Comparison of ENCODE assay signal across 12 cellular contexts in the genomic region with DNA sequence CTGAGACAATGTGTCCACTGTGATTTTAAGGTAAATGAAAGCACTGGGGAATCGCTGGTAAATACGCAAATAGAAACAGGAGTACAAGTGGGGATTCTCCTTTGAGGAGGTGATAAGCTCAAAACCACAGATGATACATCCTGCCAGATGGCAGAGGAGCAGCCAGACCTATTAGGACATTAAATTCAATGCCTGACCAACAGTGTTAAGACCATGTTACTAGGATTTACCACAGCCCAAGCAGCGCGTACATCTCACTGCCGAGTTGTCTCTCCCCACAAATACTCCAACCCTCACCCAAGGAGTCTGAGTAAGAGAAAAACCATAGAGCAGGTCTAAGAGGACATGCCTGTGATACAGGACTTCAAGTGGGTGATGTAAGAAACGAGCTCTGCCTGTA.
DNase-seq lines count a peak whose midpoint lies in the region; ATAC-seq, FAIRE-seq and TF ChIP-seq lines count a peak whose summit lies in the region.
"Had no signal": no experiment of that assay in that cellular context is flagged by ENCODE, and none has a peak within 500 bp of the region (broad histone marks: within the 10 kb centered on the region; RNA-seq: fewer than 3 reads in every experiment).

No MANE protein-coding gene starts in this region.

- TF ChIP-seq CTCF in right atrium auricular region (IDR thresholded peaks at IDR 0.05) (no peak), tibial nerve (IDR thresholded peaks at IDR 0.05) (no peak)

- H3K9me3 ChIP-seq in right atrium auricular region (no peaks in the 10 kb centered on the region), tibial nerve (no peaks in the 10 kb centered on the region)
- H3K9me3 ChIP-seq: body of pancreas had no signal

- TF ChIP-seq EP300 in tibial nerve (IDR thresholded peaks at IDR 0.05) = peak in 1 of 2 donors; percentile 23

- DNase-seq in right atrium auricular region (ENCODE audit: low spot score) = no peak
- no peak for DNase-seq in left ventricle myocardium superior
- peak; percentile 59 for DNase-seq in NCI-H2196 (lab: John Stamatoyannopoulos, UW; ENCODE audit: unreplicated experiment)
- DNase-seq in amniotic epithelial cell (ENCODE audit: low read depth) = peak; percentile 95
- DNase-seq in tibial nerve (ENCODE audit: low spot score in 2 of 2) = no peak
- no peak for DNase-seq in stimulated activated CD4-positive, alpha-beta T cell treated with anti-CD3 and anti-CD28 coated beads, Interleukin-1b, Interleukin-23, amount 100 ng/mL, for 48 hours
- DNase-seq in GM19239 (ENCODE audit: insufficient read length, low spot score) = no peak
- DNase-seq: body of pancreas; effector memory CD4-positive, alpha-beta T cell; PC-9; T-helper 17 cell had no signal

- H3K4me1 ChIP-seq in right atrium auricular region (peaks cover 0 to 32% of the 10 kb centered on the region in 2 donors), tibial nerve (peaks cover 3 to 48% (median 33%) of the 10 kb centered on the region in 4 donors)

- intact Hi-C loops in left ventricle myocardium superior (cut with micrococcal nuclease) = loop anchor here (2.0 to 5.0 kb wide), 2 partner anchors 59 to 155 kb away; a partner anchor contains a TSS

- H3K36me3 ChIP-seq in right atrium auricular region = peaks cover 85% of the 10 kb centered on the region
- peaks cover 0 to 84% (median 22%) of the 10 kb centered on the region in 3 donors for H3K36me3 ChIP-seq in tibial nerve

- peak overlapping the region; percentile 37 to 41 for H3K27ac ChIP-seq in right atrium auricular region
- peak overlapping the region; percentile 34 to 96 (median 58) for H3K27ac ChIP-seq in tibial nerve
- H3K27ac ChIP-seq: body of pancreas, PC-9 had no signal

- 83 to 85% methylated on average over 6 of the region's 6 CpGs for WGBS in tibial nerve, 2 donors

- TF ChIP-seq POLR2A in tibial nerve (IDR thresholded peaks at IDR 0.05) = no peak

- no peaks in the 10 kb centered on the region for H3K27me3 ChIP-seq in right atrium auricular region
- H3K27me3 ChIP-seq in tibial nerve = no peaks in the 10 kb centered on the region
- H3K27me3 ChIP-seq: body of pancreas had no signal

- H3K4me3 ChIP-seq in right atrium auricular region = no peak overlapping the region
- no peak overlapping the region for H3K4me3 ChIP-seq in tibial nerve
- H3K4me3 ChIP-seq: body of pancreas, PC-9 had no signal

- ATAC-seq in left ventricle myocardium superior (no peak), HG02798 (IDR thresholded peaks at IDR 0.05; ENCODE audit: poor library complexity, unreplicated experiment) (no peak)
- ATAC-seq: body of pancreas, T-helper 17 cell had no signal

- no peak for FAIRE-seq in GM19239 (lab: Jason Lieb, UNC)

Comparison
In these comparisons a context has a peak if more than half of its experiments do, and no peak if none do; other contexts are left out.
1. DNase-seq: peak in NCI-H2196 (single experiment) and amniotic epithelial cell (single experiment); none in right atrium auricular region (single experiment), left ventricle myocardium superior (single experiment), tibial nerve (0 of 2), stimulated activated CD4-positive, alpha-beta T cell treated with anti-CD3 and anti-CD28 coated beads, Interleukin-1b, Interleukin-23, amount 100 ng/mL, for 48 hours (single experiment) and GM19239 (single experiment).